ENCODE assay signal across 8 cellular contexts in the genomic region with DNA sequence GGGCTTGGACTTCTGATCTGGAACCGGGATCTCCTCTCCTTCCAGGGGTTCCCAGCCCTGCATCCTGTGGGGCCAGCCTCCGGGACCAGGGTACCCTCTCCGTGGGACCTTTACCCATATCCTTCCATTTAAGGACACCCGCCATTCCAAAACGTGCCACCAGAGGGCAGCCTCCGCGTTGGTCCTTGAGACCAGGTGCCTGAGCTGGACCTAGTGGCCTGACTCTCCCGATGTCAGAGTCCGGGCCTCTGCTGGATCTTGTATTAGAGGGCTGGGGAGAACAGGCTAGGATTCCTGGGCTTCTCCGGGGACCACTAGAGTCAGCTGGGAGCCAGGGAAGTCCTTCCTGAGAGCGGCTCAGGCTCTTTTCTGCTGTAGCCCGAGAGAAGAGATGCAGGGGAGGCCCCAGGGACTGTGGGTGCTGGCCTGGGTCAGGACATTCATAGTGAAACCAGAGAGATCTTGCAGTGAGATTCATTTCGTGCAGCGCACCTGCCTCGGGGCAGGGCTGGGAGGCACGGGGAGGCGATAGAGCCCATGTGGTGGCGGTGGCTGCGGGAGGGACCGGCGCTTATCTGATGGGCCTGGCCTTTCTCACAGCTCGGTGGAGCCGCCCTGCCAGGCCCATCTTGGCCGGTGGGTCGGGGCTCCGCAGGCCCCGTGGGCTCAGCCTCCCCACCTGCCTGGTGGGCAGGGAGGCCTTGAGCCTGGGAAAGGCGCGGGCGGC. TPM values are rescaled to one million over a fixed set of nuclear protein-coding genes. Genes with fewer than 3 reads are reported as not detected.
DNase-seq lines count a peak whose midpoint lies in the region; ATAC-seq and TF ChIP-seq lines count a peak whose summit lies in the region.

No MANE protein-coding gene starts in this region.

- TF ChIP-seq CTCF in BJ (IDR thresholded peaks at IDR 0.05; ENCODE audit: insufficient read depth, low read depth, low read length) = peak; percentile 92

- H2BK12ac ChIP-seq in mesenchymal stem cell (ENCODE audit: low read length in 2 of 2) = no peak overlapping the region

- H3K18ac ChIP-seq in mesenchymal stem cell (ENCODE audit: low read depth in 1 of 2, low read length in 2 of 2) = no peak overlapping the region

- H2AK5ac ChIP-seq in mesenchymal stem cell (ENCODE audit: low read length, severe bottlenecking) = no peak overlapping the region

- no peak overlapping the region for H3K14ac ChIP-seq in mesenchymal stem cell (ENCODE audit: low read length in 2 of 2)

- H3K9ac ChIP-seq in duodenal mucosa (ENCODE audit: low read depth in 1 of 2, low read length in 2 of 2) = no peak overlapping the region
- H3K9ac ChIP-seq in mesenchymal stem cell (ENCODE audit: low read length) = no peak overlapping the region

- H3K79me1 ChIP-seq in mesenchymal stem cell (replicated peaks; ENCODE audit: low read length, poor library complexity, severe bottlenecking) = no peaks in the 10 kb centered on the region

- H3K9me3 ChIP-seq in duodenal mucosa (ENCODE audit: control insufficient read depth in 1 of 2, low read length in 2 of 2) (no peaks in the 10 kb centered on the region), mesenchymal stem cell (ENCODE audit: control insufficient read depth, low read length) (no peaks in the 10 kb centered on the region)

- no peak overlapping the region for H4K8ac ChIP-seq in mesenchymal stem cell (ENCODE audit: low read length)

- H2BK15ac ChIP-seq in mesenchymal stem cell (ENCODE audit: low read depth, poor library complexity, severe bottlenecking) = no peak overlapping the region

- H2BK120ac ChIP-seq in mesenchymal stem cell (ENCODE audit: low read depth, low read length) = no peak overlapping the region

- H3K4me2 ChIP-seq in mesenchymal stem cell (ENCODE audit: low read length, poor library complexity, severe bottlenecking) = no peak overlapping the region

- no peak overlapping the region for H2AFZ ChIP-seq in mesenchymal stem cell (ENCODE audit: low read depth, low read length)

- no peak overlapping the region for H3K27ac ChIP-seq in duodenal mucosa (ENCODE audit: low read depth, low read length)
- H3K27ac ChIP-seq in mesenchymal stem cell (ENCODE audit: low read length, poor library complexity, severe bottlenecking) = no peak overlapping the region

- DNase-seq in BJ (ENCODE audit: low read depth) (no peak), NCI-H226 (peak; percentile 24), mesenchymal stem cell (peak; percentile 69)
- peak; percentile 73 to 75 for DNase-seq in activated CD4-positive, alpha-beta T cell treated with anti-CD3 and anti-CD28 coated beads, Interleukin-2, amount 50 U/mL, for 24 hours (ENCODE audit: low read depth in 1 of 2, low spot score in 1 of 2)
- peak; percentile 64 to 79 for DNase-seq in stimulated activated CD8-positive, alpha-beta memory T cell treated with anti-CD3 and anti-CD28 coated beads, Interleukin-2, amount 100 ng/mL, for 48 hours (ENCODE audit: low read depth in 2 of 2)

- H3K4me3 ChIP-seq in BJ (ENCODE audit: low read depth, low read length) = no peak overlapping the region
- peak overlapping the region; percentile 41 to 63 for H3K4me3 ChIP-seq in duodenal mucosa (ENCODE audit: low read depth in 1 of 2, low read length in 2 of 2)
- no peak overlapping the region for H3K4me3 ChIP-seq in mesenchymal stem cell (ENCODE audit: insufficient read depth in 1 of 2, low read depth in 1 of 2, low read length in 2 of 2)

- POLR2A ChIA-PET in BJ (lab: Charles Lee) = no interaction called here

- H3K4me1 ChIP-seq in duodenal mucosa (ENCODE audit: control insufficient read depth in 1 of 2, insufficient read depth in 2 of 2, low read length in 2 of 2) (peaks cover 0 to 8% of the 10 kb centered on the region in 2 donors), mesenchymal stem cell (ENCODE audit: control insufficient read depth, insufficient read depth, low read depth, low read length) (no peaks in the 10 kb centered on the region)

- no peak overlapping the region for H3K4ac ChIP-seq in mesenchymal stem cell (ENCODE audit: low read depth in 1 of 2, low read length in 2 of 2)

- 65% methylated on average over 30 of the region's 30 CpGs for WGBS in mesenchymal stem cell

- H2BK5ac ChIP-seq in mesenchymal stem cell (ENCODE audit: low read depth, low read length, poor library complexity, severe bottlenecking) = no peak overlapping the region

- peaks cover 6% of the 10 kb centered on the region; the same call in 1 of the 2 replicates for H3K27me3 ChIP-seq in BJ (ENCODE audit: control insufficient read depth, insufficient read depth, low read length)
- H3K27me3 ChIP-seq in duodenal mucosa (ENCODE audit: control insufficient read depth in 1 of 2, insufficient read depth in 2 of 2, low read length in 2 of 2) = peaks cover 0 to 8% of the 10 kb centered on the region in 2 donors
- peaks cover 28 to 36% of the 10 kb centered on the region in 2 experiments for H3K27me3 ChIP-seq in mesenchymal stem cell (ENCODE audit: control insufficient read depth in 1 of 2, insufficient read depth in 1 of 2, low read length in 2 of 2)

- ATAC-seq in GM18870 (IDR thresholded peaks at IDR 0.05; ENCODE audit: unreplicated experiment) (peak; percentile 95), HG03108 (IDR thresholded peaks at IDR 0.05; ENCODE audit: unreplicated experiment) (peak; percentile 88)

- CTCF ChIA-PET in BJ (lab: Yijun Ruan, JAX) = interaction anchor here (0.6 to 14.9 kb wide), 31 partner anchors 8 to 757 kb away, joined by 3 to 405 read pairs (median 4); partner anchors contain the start of genes CEBPA and WDR88

- H4K91ac ChIP-seq in mesenchymal stem cell (ENCODE audit: low read length) = no peak overlapping the region

- H3K23ac ChIP-seq in mesenchymal stem cell (ENCODE audit: low read length in 2 of 2) = no peak overlapping the region

- H3K36me3 ChIP-seq in BJ (ENCODE audit: control insufficient read depth, insufficient read depth, low read length) = no peaks in the 10 kb centered on the region
- no peaks in the 10 kb centered on the region for H3K36me3 ChIP-seq in duodenal mucosa (ENCODE audit: control insufficient read depth in 1 of 2, insufficient read depth in 2 of 2, low read length in 2 of 2)
- H3K36me3 ChIP-seq in mesenchymal stem cell (ENCODE audit: control insufficient read depth in 1 of 2, insufficient read depth in 2 of 2, low read depth in 1 of 2, low read length in 2 of 2) = no peaks in the 10 kb centered on the region

RNA-seq across cellular contexts. Expression of gene SLC7A10, which starts 9.8 kb away (rescaled TPM):
- not detected in 2 replicates for polyA plus RNA-seq in BJ (2011; rRNA removed)
- polyA minus RNA-seq in BJ (2011; rRNA and poly(A)+ RNA removed) = not detected in 2 replicates
- 0.14 TPM for polyA plus RNA-seq in mesenchymal stem cell (2013, experiment 1 of 2)
- 0.18 TPM for polyA plus RNA-seq in mesenchymal stem cell (2013, experiment 2 of 2)

RNA-seq across cellular contexts. Expression of gene LRP3, which starts 41.3 kb away (rescaled TPM):
- polyA plus RNA-seq in BJ (2011; rRNA removed) = 11.5 and 16.1 TPM in 2 replicates
- polyA minus RNA-seq in BJ (2011; rRNA and poly(A)+ RNA removed) = 6.9 and 9.5 TPM in 2 replicates
- polyA plus RNA-seq in mesenchymal stem cell (2013, experiment 1 of 2) = 27.7 TPM
- polyA plus RNA-seq in mesenchymal stem cell (2013, experiment 2 of 2) = 25.6 TPM

Comparison
In these comparisons a context has a peak if more than half of its experiments do, and no peak if none do; other contexts are left out.
1. H3K4me3 ChIP-seq: peak in duodenal mucosa (2 of 2); none in BJ (single experiment) and mesenchymal stem cell (0 of 2).